Comparison of ENCODE assay signal across 1 cellular context in genomic region chr2:47040662-47041061, GRCh38.
TF ChIP-seq lines count a peak whose summit lies in the region.

No MANE protein-coding gene starts in this region.

TF ChIP-seq in HepG2, 621 proteins besides CTCF, POLR2A, EP300 and RAD21 (continued from another document and continues in another):
- TF ChIP-seq TFDP1 (CRISPR knock-in tag; IDR thresholded peaks at IDR 0.05; ENCODE audit: borderline replicate concordance) (peak; percentile 27; the same call in 1 of the 2 replicates), SSRP1 (CRISPR knock-in tag; IDR thresholded peaks at IDR 0.05) (no peak), ZBTB42 (CRISPR knock-in tag; IDR thresholded peaks at IDR 0.05) (no peak), FOXA3 (CRISPR knock-in tag; IDR thresholded peaks at IDR 0.05) (no peak), LCORL (IDR thresholded peaks at IDR 0.05) (no peak), LCORL (CRISPR knock-in tag; IDR thresholded peaks at IDR 0.05) (peak; percentile 86), NCOA5 (CRISPR knock-in tag; IDR thresholded peaks at IDR 0.05) (no peak), HOXA3 (CRISPR knock-in tag; IDR thresholded peaks at IDR 0.05) (peak; percentile 37; the same call in 1 of the 2 replicates), KDM6A (CRISPR knock-in tag; IDR thresholded peaks at IDR 0.05; ENCODE audit: low read depth) (peak; percentile 28; the same call in 1 of the 2 replicates), ZNF350 (CRISPR knock-in tag; IDR thresholded peaks at IDR 0.05; ENCODE audit: borderline replicate concordance, low read depth) (peak; percentile 23; the same call in 1 of the 2 replicates), SRSF4 (IDR thresholded peaks at IDR 0.05; ENCODE audit: low read depth, low read length, poor library complexity, severe bottlenecking) (no peak), HNRNPL (IDR thresholded peaks at IDR 0.05; ENCODE audit: low read depth, low read length) (no peak), ZFP82 (CRISPR knock-in tag; IDR thresholded peaks at IDR 0.05; ENCODE audit: borderline replicate concordance) (no peak), ZNF772 (CRISPR knock-in tag; IDR thresholded peaks at IDR 0.05) (peak; percentile 70; the same call in 1 of the 2 replicates), REPIN1 (CRISPR knock-in tag; IDR thresholded peaks at IDR 0.05; ENCODE audit: borderline replicate concordance, low read depth) (0 out of 2 replicates have a peak, but pooled peaks have one; percentile 62), U2AF2 (IDR thresholded peaks at IDR 0.05; ENCODE audit: low read depth, low read length) (no peak), KAT7 (CRISPR knock-in tag; IDR thresholded peaks at IDR 0.05; ENCODE audit: borderline replicate concordance) (no peak), HNRNPLL (IDR thresholded peaks at IDR 0.05; ENCODE audit: low read depth, low read length, poor library complexity, severe bottlenecking) (no peak), KLF12 (CRISPR knock-in tag; IDR thresholded peaks at IDR 0.05; ENCODE audit: borderline replicate concordance) (no peak), ZNF10 (CRISPR knock-in tag; IDR thresholded peaks at IDR 0.05; ENCODE audit: borderline replicate concordance, low read depth) (no peak), ISL2 (CRISPR knock-in tag; IDR thresholded peaks at IDR 0.05) (peak; percentile 47; the same call in 1 of the 2 replicates), NR2F6 (IDR thresholded peaks at IDR 0.05) (peak; percentile 49; the same call in 1 of the 2 replicates), NR2F6 (CRISPR knock-in tag; IDR thresholded peaks at IDR 0.05) (0 out of 2 replicates have a peak, but pooled peaks have one; percentile 48), ZNF235 (CRISPR knock-in tag; IDR thresholded peaks at IDR 0.05; ENCODE audit: borderline replicate concordance) (no peak), SRSF9 (IDR thresholded peaks at IDR 0.05; ENCODE audit: borderline replicate concordance, insufficient read depth, low read depth, low read length, poor library complexity, severe bottlenecking) (no peak), ZSCAN12 (CRISPR knock-in tag; IDR thresholded peaks at IDR 0.05) (no peak), RBAK (CRISPR knock-in tag; IDR thresholded peaks at IDR 0.05) (0 out of 2 replicates have a peak, but pooled peaks have one; percentile 25), ZNF619 (CRISPR knock-in tag; IDR thresholded peaks at IDR 0.05) (0 out of 2 replicates have a peak, but pooled peaks have one; percentile 32), RXRA (CRISPR knock-in tag; IDR thresholded peaks at IDR 0.05) (peak; percentile 75; the same call in 1 of the 2 replicates), SOX6 (IDR thresholded peaks at IDR 0.05) (no peak), SOX6 (CRISPR knock-in tag; IDR thresholded peaks at IDR 0.05) (peak; percentile 22; the same call in 1 of the 2 replicates), KMT2A (CRISPR knock-in tag; IDR thresholded peaks at IDR 0.05) (no peak), TBX3 (IDR thresholded peaks at IDR 0.05; ENCODE audit: borderline replicate concordance) (peak; percentile 21; the same call in 1 of the 2 replicates), NR2C2 (CRISPR knock-in tag; IDR thresholded peaks at IDR 0.05; ENCODE audit: borderline replicate concordance) (no peak), FOXJ3 (CRISPR knock-in tag; IDR thresholded peaks at IDR 0.05; ENCODE audit: borderline replicate concordance) (no peak), SUZ12 (IDR thresholded peaks at IDR 0.05; ENCODE audit: low read depth, low read length) (no peak), PITX1 (CRISPR knock-in tag; IDR thresholded peaks at IDR 0.05) (peak; percentile 65; the same call in 1 of the 2 replicates), SMYD3 (CRISPR knock-in tag; IDR thresholded peaks at IDR 0.05) (no peak), BORCS8-MEF2B (CRISPR knock-in tag; IDR thresholded peaks at IDR 0.05) (no peak), ZMYM4 (CRISPR knock-in tag; IDR thresholded peaks at IDR 0.05) (peak; percentile 51), HBP1 (CRISPR knock-in tag; IDR thresholded peaks at IDR 0.05; ENCODE audit: low read depth) (no peak), ZNF563 (CRISPR knock-in tag; IDR thresholded peaks at IDR 0.05) (no peak), STAG1 (CRISPR knock-in tag; IDR thresholded peaks at IDR 0.05) (0 out of 2 replicates have a peak, but pooled peaks have one; percentile 11), ZNF724P (CRISPR knock-in tag; IDR thresholded peaks at IDR 0.05; ENCODE audit: borderline replicate concordance) (no peak), ETV5 (CRISPR knock-in tag; IDR thresholded peaks at IDR 0.05; ENCODE audit: borderline replicate concordance) (no peak), ZNF124 (CRISPR knock-in tag; IDR thresholded peaks at IDR 0.05) (no peak), ZNF329 (CRISPR knock-in tag; IDR thresholded peaks at IDR 0.05; ENCODE audit: low read depth) (no peak), NFE2L1 (CRISPR knock-in tag; IDR thresholded peaks at IDR 0.05; ENCODE audit: borderline replicate concordance) (no peak), TCF7L2 (IDR thresholded peaks at IDR 0.05; ENCODE audit: low read depth, low read length) (no peak)
- TF ChIP-seq, protein P1, sequence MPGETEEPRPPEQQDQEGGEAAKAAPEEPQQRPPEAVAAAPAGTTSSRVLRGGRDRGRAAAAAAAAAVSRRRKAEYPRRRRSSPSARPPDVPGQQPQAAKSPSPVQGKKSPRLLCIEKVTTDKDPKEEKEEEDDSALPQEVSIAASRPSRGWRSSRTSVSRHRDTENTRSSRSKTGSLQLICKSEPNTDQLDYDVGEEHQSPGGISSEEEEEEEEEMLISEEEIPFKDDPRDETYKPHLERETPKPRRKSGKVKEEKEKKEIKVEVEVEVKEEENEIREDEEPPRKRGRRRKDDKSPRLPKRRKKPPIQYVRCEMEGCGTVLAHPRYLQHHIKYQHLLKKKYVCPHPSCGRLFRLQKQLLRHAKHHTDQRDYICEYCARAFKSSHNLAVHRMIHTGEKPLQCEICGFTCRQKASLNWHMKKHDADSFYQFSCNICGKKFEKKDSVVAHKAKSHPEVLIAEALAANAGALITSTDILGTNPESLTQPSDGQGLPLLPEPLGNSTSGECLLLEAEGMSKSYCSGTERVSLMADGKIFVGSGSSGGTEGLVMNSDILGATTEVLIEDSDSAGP (CRISPR knock-in tag; IDR thresholded peaks at IDR 0.05; ENCODE audit: borderline replicate concordance), result 0 out of 2 replicates have a peak, but pooled peaks have one; percentile 31
- TF ChIP-seq, protein P2, sequence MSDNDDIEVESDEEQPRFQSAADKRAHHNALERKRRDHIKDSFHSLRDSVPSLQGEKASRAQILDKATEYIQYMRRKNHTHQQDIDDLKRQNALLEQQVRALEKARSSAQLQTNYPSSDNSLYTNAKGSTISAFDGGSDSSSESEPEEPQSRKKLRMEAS (IDR thresholded peaks at IDR 0.05), result peak; percentile 64
- TF ChIP-seq, protein P3, sequence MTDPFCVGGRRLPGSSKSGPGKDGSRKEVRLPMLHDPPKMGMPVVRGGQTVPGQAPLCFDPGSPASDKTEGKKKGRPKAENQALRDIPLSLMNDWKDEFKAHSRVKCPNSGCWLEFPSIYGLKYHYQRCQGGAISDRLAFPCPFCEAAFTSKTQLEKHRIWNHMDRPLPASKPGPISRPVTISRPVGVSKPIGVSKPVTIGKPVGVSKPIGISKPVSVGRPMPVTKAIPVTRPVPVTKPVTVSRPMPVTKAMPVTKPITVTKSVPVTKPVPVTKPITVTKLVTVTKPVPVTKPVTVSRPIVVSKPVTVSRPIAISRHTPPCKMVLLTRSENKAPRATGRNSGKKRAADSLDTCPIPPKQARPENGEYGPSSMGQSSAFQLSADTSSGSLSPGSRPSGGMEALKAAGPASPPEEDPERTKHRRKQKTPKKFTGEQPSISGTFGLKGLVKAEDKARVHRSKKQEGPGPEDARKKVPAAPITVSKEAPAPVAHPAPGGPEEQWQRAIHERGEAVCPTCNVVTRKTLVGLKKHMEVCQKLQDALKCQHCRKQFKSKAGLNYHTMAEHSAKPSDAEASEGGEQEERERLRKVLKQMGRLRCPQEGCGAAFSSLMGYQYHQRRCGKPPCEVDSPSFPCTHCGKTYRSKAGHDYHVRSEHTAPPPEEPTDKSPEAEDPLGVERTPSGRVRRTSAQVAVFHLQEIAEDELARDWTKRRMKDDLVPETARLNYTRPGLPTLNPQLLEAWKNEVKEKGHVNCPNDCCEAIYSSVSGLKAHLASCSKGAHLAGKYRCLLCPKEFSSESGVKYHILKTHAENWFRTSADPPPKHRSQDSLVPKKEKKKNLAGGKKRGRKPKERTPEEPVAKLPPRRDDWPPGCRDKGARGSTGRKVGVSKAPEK (CRISPR knock-in tag; IDR thresholded peaks at IDR 0.05; ENCODE audit: borderline replicate concordance), result peak; percentile 69; the same call in 1 of the 2 replicates
- TF ChIP-seq, protein P4, sequence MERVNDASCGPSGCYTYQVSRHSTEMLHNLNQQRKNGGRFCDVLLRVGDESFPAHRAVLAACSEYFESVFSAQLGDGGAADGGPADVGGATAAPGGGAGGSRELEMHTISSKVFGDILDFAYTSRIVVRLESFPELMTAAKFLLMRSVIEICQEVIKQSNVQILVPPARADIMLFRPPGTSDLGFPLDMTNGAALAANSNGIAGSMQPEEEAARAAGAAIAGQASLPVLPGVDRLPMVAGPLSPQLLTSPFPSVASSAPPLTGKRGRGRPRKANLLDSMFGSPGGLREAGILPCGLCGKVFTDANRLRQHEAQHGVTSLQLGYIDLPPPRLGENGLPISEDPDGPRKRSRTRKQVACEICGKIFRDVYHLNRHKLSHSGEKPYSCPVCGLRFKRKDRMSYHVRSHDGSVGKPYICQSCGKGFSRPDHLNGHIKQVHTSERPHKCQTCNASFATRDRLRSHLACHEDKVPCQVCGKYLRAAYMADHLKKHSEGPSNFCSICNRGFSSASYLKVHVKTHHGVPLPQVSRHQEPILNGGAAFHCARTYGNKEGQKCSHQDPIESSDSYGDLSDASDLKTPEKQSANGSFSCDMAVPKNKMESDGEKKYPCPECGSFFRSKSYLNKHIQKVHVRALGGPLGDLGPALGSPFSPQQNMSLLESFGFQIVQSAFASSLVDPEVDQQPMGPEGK (CRISPR knock-in tag; IDR thresholded peaks at IDR 0.05), result 0 out of 2 replicates have a peak, but pooled peaks have one; percentile 7
- TF ChIP-seq, protein P5, sequence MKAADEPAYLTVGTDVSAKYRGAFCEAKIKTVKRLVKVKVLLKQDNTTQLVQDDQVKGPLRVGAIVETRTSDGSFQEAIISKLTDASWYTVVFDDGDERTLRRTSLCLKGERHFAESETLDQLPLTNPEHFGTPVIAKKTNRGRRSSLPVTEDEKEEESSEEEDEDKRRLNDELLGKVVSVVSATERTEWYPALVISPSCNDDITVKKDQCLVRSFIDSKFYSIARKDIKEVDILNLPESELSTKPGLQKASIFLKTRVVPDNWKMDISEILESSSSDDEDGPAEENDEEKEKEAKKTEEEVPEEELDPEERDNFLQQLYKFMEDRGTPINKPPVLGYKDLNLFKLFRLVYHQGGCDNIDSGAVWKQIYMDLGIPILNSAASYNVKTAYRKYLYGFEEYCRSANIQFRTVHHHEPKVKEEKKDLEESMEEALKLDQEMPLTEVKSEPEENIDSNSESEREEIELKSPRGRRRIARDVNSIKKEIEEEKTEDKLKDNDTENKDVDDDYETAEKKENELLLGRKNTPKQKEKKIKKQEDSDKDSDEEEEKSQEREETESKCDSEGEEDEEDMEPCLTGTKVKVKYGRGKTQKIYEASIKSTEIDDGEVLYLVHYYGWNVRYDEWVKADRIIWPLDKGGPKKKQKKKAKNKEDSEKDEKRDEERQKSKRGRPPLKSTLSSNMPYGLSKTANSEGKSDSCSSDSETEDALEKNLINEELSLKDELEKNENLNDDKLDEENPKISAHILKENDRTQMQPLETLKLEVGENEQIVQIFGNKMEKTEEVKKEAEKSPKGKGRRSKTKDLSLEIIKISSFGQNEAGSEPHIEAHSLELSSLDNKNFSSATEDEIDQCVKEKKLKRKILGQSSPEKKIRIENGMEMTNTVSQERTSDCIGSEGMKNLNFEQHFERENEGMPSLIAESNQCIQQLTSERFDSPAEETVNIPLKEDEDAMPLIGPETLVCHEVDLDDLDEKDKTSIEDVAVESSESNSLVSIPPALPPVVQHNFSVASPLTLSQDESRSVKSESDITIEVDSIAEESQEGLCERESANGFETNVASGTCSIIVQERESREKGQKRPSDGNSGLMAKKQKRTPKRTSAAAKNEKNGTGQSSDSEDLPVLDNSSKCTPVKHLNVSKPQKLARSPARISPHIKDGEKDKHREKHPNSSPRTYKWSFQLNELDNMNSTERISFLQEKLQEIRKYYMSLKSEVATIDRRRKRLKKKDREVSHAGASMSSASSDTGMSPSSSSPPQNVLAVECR (CRISPR knock-in tag; IDR thresholded peaks at IDR 0.05; ENCODE audit: borderline replicate concordance), result peak; percentile 53; the same call in 1 of the 2 replicates
